ENCODE assay signal across 23 cellular contexts in genomic region chr20:6974819-6975218, GRCh38.
"Had no signal": no experiment of that assay in that cellular context is flagged by ENCODE, and none has a peak within 500 bp of the region (broad histone marks: within the 10 kb centered on the region; RNA-seq: fewer than 3 reads in every experiment).

No MANE protein-coding gene starts in this region.

- H3K36me3 ChIP-seq: brain microvascular endothelial cell had no signal

- H3K9me3 Mint-ChIP-seq: activated CD4-positive, alpha-beta T cell treated with anti-CD3 and anti-CD28 coated beads, Interleukin-2, amount 10 ng/mL, durations not matched to agents 24 days and 14 days had no signal

- H3K4me3 Mint-ChIP-seq: activated CD4-positive, alpha-beta memory T cell treated with anti-CD3 and anti-CD28 coated beads for 36 hours; activated CD4-positive, alpha-beta T cell treated with anti-CD3 and anti-CD28 coated beads for 36 hours; activated CD4-positive, alpha-beta T cell treated with anti-CD3 and anti-CD28 coated beads, Interleukin-2, amount 10 ng/mL, durations not matched to agents 24 days and 14 days; activated CD8-positive, alpha-beta memory T cell treated with anti-CD3 and anti-CD28 coated beads, Interleukin-2, amount 10 ng/mL, durations not matched to agents 7 days and 5 days; activated CD8-positive, alpha-beta T cell treated with anti-CD3 and anti-CD28 coated beads, Interleukin-2, amount 10 ng/mL, durations not matched to agents 7 days and 5 days; activated naive CD4-positive, alpha-beta T cell treated with anti-CD3 and anti-CD28 coated beads, Interleukin-2, amount 10 ng/mL, durations not matched to agents 7 days and 5 days; activated naive CD8-positive, alpha-beta T cell treated with anti-CD3 and anti-CD28 coated beads, Interleukin-2, amount 10 ng/mL, durations not matched to agents 7 days and 5 days; activated T-helper 1 cell treated with anti-CD3 and anti-CD28 coated beads, Interleukin-12 subunit alpha, Interleukin-12 subunit beta, Interleukin-2, Interleukin-4 antibody, amounts not matched to agents 30 ng/mL and 10 ng/mL and 1 ng/mL, durations not matched to agents 14 hours and 24 hours and 36 hours had no signal

- H3K4me1 Mint-ChIP-seq: activated CD4-positive, alpha-beta T cell treated with anti-CD3 and anti-CD28 coated beads for 36 hours; activated CD4-positive, alpha-beta T cell treated with anti-CD3 and anti-CD28 coated beads, Interleukin-2, amount 10 ng/mL, durations not matched to agents 24 days and 14 days; activated CD8-positive, alpha-beta memory T cell treated with anti-CD3 and anti-CD28 coated beads, Interleukin-2, amount 10 ng/mL, durations not matched to agents 7 days and 5 days; activated naive CD4-positive, alpha-beta T cell treated with anti-CD3 and anti-CD28 coated beads, Interleukin-2, amount 10 ng/mL, durations not matched to agents 7 days and 5 days; activated naive CD8-positive, alpha-beta T cell treated with anti-CD3 and anti-CD28 coated beads, Interleukin-2, amount 10 ng/mL, durations not matched to agents 7 days and 5 days had no signal

- H3K27ac Mint-ChIP-seq: activated CD4-positive, alpha-beta memory T cell treated with anti-CD3 and anti-CD28 coated beads for 36 hours; activated CD4-positive, alpha-beta T cell treated with anti-CD3 and anti-CD28 coated beads for 36 hours; activated CD4-positive, alpha-beta T cell treated with anti-CD3 and anti-CD28 coated beads, Interleukin-2, amount 10 ng/mL, durations not matched to agents 24 days and 14 days; activated CD8-positive, alpha-beta memory T cell treated with anti-CD3 and anti-CD28 coated beads, Interleukin-2, amount 10 ng/mL, durations not matched to agents 7 days and 5 days; activated CD8-positive, alpha-beta T cell treated with anti-CD3 and anti-CD28 coated beads, Interleukin-2, amount 10 ng/mL, durations not matched to agents 7 days and 5 days; activated naive CD4-positive, alpha-beta T cell treated with anti-CD3 and anti-CD28 coated beads, Interleukin-2, amount 10 ng/mL, durations not matched to agents 7 days and 5 days; activated naive CD4-positive, alpha-beta T cell treated with anti-CD3 and anti-CD28 coated beads, Interleukin-2, amount 50 U/mL, for 72 hours; activated naive CD8-positive, alpha-beta T cell treated with anti-CD3 and anti-CD28 coated beads, Interleukin-2, amount 10 ng/mL, durations not matched to agents 7 days and 5 days; activated T-helper 1 cell treated with anti-CD3 and anti-CD28 coated beads, Interleukin-12 subunit alpha, Interleukin-12 subunit beta, Interleukin-2, Interleukin-4 antibody, amounts not matched to agents 30 ng/mL and 10 ng/mL and 1 ng/mL, durations not matched to agents 14 hours and 24 hours and 36 hours; activated T-helper 2 cell treated with anti-CD3 and anti-CD28 coated beads, Interferon-gamma antibody, Interleukin-2, Interleukin-4, amounts not matched to agents 10 μg/mL and 5 μg/mL and 100 μg/mL, durations not matched to agents 14 hours and 24 hours and 36 hours had no signal

- DNase-seq: activated CD4-positive, alpha-beta memory T cell treated with anti-CD3 and anti-CD28 coated beads for 36 hours; activated CD4-positive, alpha-beta T cell treated with anti-CD3 and anti-CD28 coated beads for 36 hours; activated CD4-positive, alpha-beta T cell treated with anti-CD3 and anti-CD28 coated beads, Interleukin-2, amount 10 ng/mL, durations not matched to agents 24 days and 14 days; activated CD4-positive, CD25-positive, alpha-beta regulatory T cell; activated CD4-positive, CD25-positive, alpha-beta regulatory T cell treated with anti-CD3 and anti-CD28 coated beads, Interleukin-2, amount 50 U/mL, for 72 hours; activated CD8-positive, alpha-beta memory T cell treated with anti-CD3 and anti-CD28 coated beads, Interleukin-2, amount 10 ng/mL, durations not matched to agents 7 days and 5 days; activated CD8-positive, alpha-beta memory T cell treated with anti-CD3 and anti-CD28 coated beads, Interleukin-2, amount 50 U/mL, for 4 hours; activated CD8-positive, alpha-beta T cell treated with anti-CD3 and anti-CD28 coated beads, Interleukin-2, amount 10 ng/mL, durations not matched to agents 7 days and 5 days; activated effector memory CD4-positive, alpha-beta T cell treated with anti-CD3 and anti-CD28 coated beads, Interleukin-2, amount 50 U/mL, for 16 hours; activated naive CD4-positive, alpha-beta T cell; activated naive CD4-positive, alpha-beta T cell treated with anti-CD3 and anti-CD28 coated beads, Interleukin-2, amount 10 ng/mL, durations not matched to agents 7 days and 5 days; activated naive CD8-positive, alpha-beta T cell treated with anti-CD3 and anti-CD28 coated beads, Interleukin-2, amount 10 ng/mL, durations not matched to agents 7 days and 5 days; activated T-cell treated with anti-CD3 and anti-CD28 coated beads, Interleukin-2, amount 50 U/mL, for 1 hour; activated T-cell treated with anti-CD3 and anti-CD28 coated beads, Interleukin-2, amount 50 U/mL, for 48 hours; amniotic stem cell; brain microvascular endothelial cell; cortex of kidney; dermis blood vessel endothelial cell; effector CD8-positive, alpha-beta T cell; T-helper 2 cell had no signal

- H3K27me3 Mint-ChIP-seq: activated CD4-positive, alpha-beta memory T cell treated with anti-CD3 and anti-CD28 coated beads for 36 hours; activated CD4-positive, alpha-beta T cell treated with anti-CD3 and anti-CD28 coated beads for 36 hours; activated CD4-positive, alpha-beta T cell treated with anti-CD3 and anti-CD28 coated beads, Interleukin-2, amount 10 ng/mL, durations not matched to agents 24 days and 14 days; activated CD8-positive, alpha-beta memory T cell treated with anti-CD3 and anti-CD28 coated beads, Interleukin-2, amount 10 ng/mL, durations not matched to agents 7 days and 5 days; activated naive CD4-positive, alpha-beta T cell treated with anti-CD3 and anti-CD28 coated beads, Interleukin-2, amount 10 ng/mL, durations not matched to agents 7 days and 5 days; activated naive CD8-positive, alpha-beta T cell treated with anti-CD3 and anti-CD28 coated beads, Interleukin-2, amount 10 ng/mL, durations not matched to agents 7 days and 5 days had no signal

- H3K27ac ChIP-seq: brain microvascular endothelial cell had no signal

- H3K27me3 ChIP-seq: brain microvascular endothelial cell had no signal

- H3K36me3 Mint-ChIP-seq: activated CD4-positive, alpha-beta memory T cell treated with anti-CD3 and anti-CD28 coated beads for 36 hours; activated CD8-positive, alpha-beta memory T cell treated with anti-CD3 and anti-CD28 coated beads, Interleukin-2, amount 10 ng/mL, durations not matched to agents 7 days and 5 days; activated naive CD4-positive, alpha-beta T cell treated with anti-CD3 and anti-CD28 coated beads, Interleukin-2, amount 10 ng/mL, durations not matched to agents 7 days and 5 days; activated naive CD4-positive, alpha-beta T cell treated with anti-CD3 and anti-CD28 coated beads, Interleukin-2, amount 50 U/mL, for 72 hours; activated naive CD8-positive, alpha-beta T cell treated with anti-CD3 and anti-CD28 coated beads, Interleukin-2, amount 10 ng/mL, durations not matched to agents 7 days and 5 days had no signal
